Comparison of ENCODE assay signal across 1 cellular context in genomic region chr2:181787310-181788048, GRCh38.
TF ChIP-seq lines count a peak whose summit lies in the region.

No MANE protein-coding gene starts in this region.

TF ChIP-seq in GM12878, 131 proteins besides CTCF, POLR2A, EP300 and RAD21:
- peak; percentile 61 for TF ChIP-seq PKNOX1 (IDR thresholded peaks at IDR 0.05)
- no peak for TF ChIP-seq BCL3 (IDR thresholded peaks at IDR 0.05; ENCODE audit: borderline replicate concordance, insufficient read depth, low read depth, low read length, poor library complexity, severe bottlenecking)
- TF ChIP-seq WRNIP1 (IDR thresholded peaks at IDR 0.05; ENCODE audit: borderline replicate concordance, low read depth, low read length): no peak
TF ChIP-seq in GM12878: peak in this region for 1.
